18 cellular contexts compared by ENCODE assay signal in the genomic region with DNA sequence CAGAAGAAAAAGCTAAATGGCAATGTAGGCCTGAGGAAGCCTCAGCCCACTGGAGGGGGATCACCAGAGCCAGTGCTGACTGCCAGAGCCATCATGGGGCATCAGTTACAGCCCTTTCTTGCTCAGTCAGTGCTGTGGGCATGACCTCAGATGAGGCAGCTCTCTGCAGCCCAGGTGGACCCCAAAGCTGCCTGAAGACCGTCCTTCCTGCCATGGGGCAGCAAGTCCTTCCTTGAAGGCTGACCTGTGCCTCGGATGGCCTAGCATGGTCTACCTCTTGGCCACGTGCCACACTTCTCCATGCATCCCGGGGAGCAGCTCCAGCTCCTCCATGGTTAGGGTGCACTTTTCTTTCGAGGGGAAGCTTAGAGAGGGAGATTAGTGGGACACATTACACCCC.
DNase-seq lines count a peak whose midpoint lies in the region; ATAC-seq and TF ChIP-seq lines count a peak whose summit lies in the region.
"Had no signal": no experiment of that assay in that cellular context is flagged by ENCODE, and none has a peak within 500 bp of the region (broad histone marks: within the 10 kb centered on the region; RNA-seq: fewer than 3 reads in every experiment).

No MANE protein-coding gene starts in this region.

- H3K4me1 ChIP-seq in H9 (ENCODE audit: insufficient read depth, low read length) (no peaks in the 10 kb centered on the region; the same call in 1 of the 2 replicates), mesenchymal stem cell (ENCODE audit: control insufficient read depth, insufficient read depth, low read depth, low read length) (no peaks in the 10 kb centered on the region)
- H3K4me1 ChIP-seq: BLaER1 treated with 17β-estradiol and CSF1 and Interleukin-3, amounts not matched to agents 10 nM and 100 nM; Caco-2 had no signal

- H4K20me1 ChIP-seq in H9 (ENCODE audit: control insufficient read depth, insufficient read depth, insufficient read length), result no peaks in the 10 kb centered on the region
- H4K20me1 ChIP-seq: BLaER1 treated with 17β-estradiol and CSF1 and Interleukin-3, amounts not matched to agents 10 nM and 100 nM had no signal

- H2BK20ac ChIP-seq in H9 (ENCODE audit: low read depth, low read length, poor library complexity, severe bottlenecking), result no peak overlapping the region

- H2BK5ac ChIP-seq in H9 (ENCODE audit: insufficient read length, low read length) (no peak overlapping the region), mesenchymal stem cell (ENCODE audit: low read depth, low read length, poor library complexity, severe bottlenecking) (no peak overlapping the region)

- H3K27ac ChIP-seq in H9 (ENCODE audit: insufficient read length, low read depth, low read length) (no peak overlapping the region), mesenchymal stem cell (ENCODE audit: low read length, poor library complexity, severe bottlenecking) (no peak overlapping the region)
- H3K27ac ChIP-seq: 22Rv1; A549; BLaER1 treated with 17β-estradiol and CSF1 and Interleukin-3, amounts not matched to agents 10 nM and 100 nM; C4-2B had no signal

- H3K18ac ChIP-seq in H9 (ENCODE audit: insufficient read length, low read depth, low read length) (no peak overlapping the region), mesenchymal stem cell (ENCODE audit: low read depth in 1 of 2, low read length in 2 of 2) (peak overlapping the region; percentile 37 to 52)

- H2BK15ac ChIP-seq in H9 (ENCODE audit: low read depth, low read length) (no peak overlapping the region), mesenchymal stem cell (ENCODE audit: low read depth, poor library complexity, severe bottlenecking) (no peak overlapping the region)

- H4K5ac ChIP-seq in H9 (ENCODE audit: insufficient read length, low read depth, low read length), result no peak overlapping the region

- no peak overlapping the region for H3T11ph ChIP-seq in H9 (ENCODE audit: low read length)

- no peak overlapping the region for H3K27ac Mint-ChIP-seq in H9
- H3K27ac Mint-ChIP-seq: B cell; CD4-positive, alpha-beta T cell; CD8-positive, alpha-beta T cell had no signal

- no peak overlapping the region for H3K9ac ChIP-seq in H9 (ENCODE audit: extremely low read depth, insufficient read length, low read length)
- no peak overlapping the region for H3K9ac ChIP-seq in mesenchymal stem cell (ENCODE audit: low read length)
- H3K9ac ChIP-seq: BLaER1 treated with 17β-estradiol and CSF1 and Interleukin-3, amounts not matched to agents 10 nM and 100 nM had no signal

- no peak for TF ChIP-seq CTCF in H9 (conservative IDR thresholded peaks at IDR 0.05)

- peaks cover 0 to 4% (median 3%) of the 10 kb centered on the region in 3 experiments; a peak in 3 of 7 replicates for H3K36me3 Mint-ChIP-seq in H9 (ENCODE audit: insufficient read depth in 1 of 3, low read depth in 3 of 3)
- H3K36me3 Mint-ChIP-seq: CD8-positive, alpha-beta T cell had no signal

- no peak overlapping the region for H2BK120ac ChIP-seq in H9 (ENCODE audit: low read depth, low read length, poor library complexity, severe bottlenecking)
- H2BK120ac ChIP-seq in mesenchymal stem cell (ENCODE audit: low read depth, low read length), result no peak overlapping the region

- no peak overlapping the region for H3K4me3 ChIP-seq in mesenchymal stem cell (ENCODE audit: insufficient read depth in 1 of 2, low read depth in 1 of 2, low read length in 2 of 2)
- H3K4me3 ChIP-seq: A549; BLaER1 treated with 17β-estradiol and CSF1 and Interleukin-3, amounts not matched to agents 10 nM and 100 nM had no signal

- H4K91ac ChIP-seq in H9 (ENCODE audit: insufficient read length, low read depth, low read length), result no peak overlapping the region
- H4K91ac ChIP-seq in mesenchymal stem cell (ENCODE audit: low read length), result peak overlapping the region; percentile 70

- H3K27me3 ChIP-seq in H9 (ENCODE audit: insufficient read depth, low read length), result no peaks in the 10 kb centered on the region
- peaks cover 0 to 4% of the 10 kb centered on the region in 2 experiments for H3K27me3 ChIP-seq in mesenchymal stem cell (ENCODE audit: control insufficient read depth in 1 of 2, insufficient read depth in 1 of 2, low read length in 2 of 2)
- H3K27me3 ChIP-seq: BLaER1 treated with 17β-estradiol and CSF1 and Interleukin-3, amounts not matched to agents 10 nM and 100 nM had no signal

- H3K4ac ChIP-seq in H9 (ENCODE audit: low read depth, low read length) (no peak overlapping the region), mesenchymal stem cell (ENCODE audit: low read depth in 1 of 2, low read length in 2 of 2) (peak overlapping the region in 1 of 2 experiments; percentile 57)

- H3K9me3 Mint-ChIP-seq in H9, result peaks cover 4 to 6% of the 10 kb centered on the region in 2 experiments
- H3K9me3 Mint-ChIP-seq: CD4-positive, alpha-beta T cell; CD8-positive, alpha-beta T cell had no signal

- H3K9me3 ChIP-seq in H9 (ENCODE audit: control insufficient read depth, low read depth, low read length), result no peaks in the 10 kb centered on the region
- H3K9me3 ChIP-seq in mesenchymal stem cell (ENCODE audit: control insufficient read depth, low read length), result no peaks in the 10 kb centered on the region
- H3K9me3 ChIP-seq: A549, Caco-2 had no signal

- H3K4me3 Mint-ChIP-seq in H9, result no peak overlapping the region
- H3K4me3 Mint-ChIP-seq: B cell; CD4-positive, alpha-beta T cell; CD8-positive, alpha-beta T cell had no signal

- WGBS in H9 (ENCODE audit: extremely low coverage, insufficient read length, low lambda C conversion rate), result no CpG with 5 or more reads among the region's 5 CpGs
- 84% methylated on average over 5 of the region's 5 CpGs for WGBS in mesenchymal stem cell

- H3K4me2 ChIP-seq in H9 (ENCODE audit: insufficient read depth, insufficient read length, low read length) (no peak overlapping the region), mesenchymal stem cell (ENCODE audit: low read length, poor library complexity, severe bottlenecking) (no peak overlapping the region)
- H3K4me2 ChIP-seq: A549; BLaER1 treated with 17β-estradiol and CSF1 and Interleukin-3, amounts not matched to agents 10 nM and 100 nM had no signal

- H3K14ac ChIP-seq in H9 (ENCODE audit: insufficient read depth, low read length) (peak overlapping the region; percentile 33; the same call in 1 of the 2 replicates), mesenchymal stem cell (ENCODE audit: low read length in 2 of 2) (no peak overlapping the region)

- DNase-seq in H9 (no peak), mesenchymal stem cell (no peak), posterior vena cava (ENCODE audit: low spot score) (peak; percentile 58), left lobe of liver (ENCODE audit: low spot score) (no peak)
- DNase-seq: AML-193; Caco-2; Calu3; CD4-positive, alpha-beta T cell; CD8-positive, alpha-beta T cell; DMS79 treated with DMSO at 0.1 percent for 48 hours; GF-D8 had no signal

- ATAC-seq in left lobe of liver (no peak), GM18873 (IDR thresholded peaks at IDR 0.05; ENCODE audit: low FRiP score, unreplicated experiment) (no peak), HG03442 (IDR thresholded peaks at IDR 0.05; ENCODE audit: unreplicated experiment) (no peak)
- ATAC-seq: A549; CD8-positive, alpha-beta T cell had no signal

- H3K79me1 ChIP-seq in H9 (ENCODE audit: insufficient read depth, low read depth, low read length, poor library complexity, severe bottlenecking) (no peaks in the 10 kb centered on the region), mesenchymal stem cell (replicated peaks; ENCODE audit: low read length, poor library complexity, severe bottlenecking) (no peaks in the 10 kb centered on the region)

- no peak overlapping the region for H2AK5ac ChIP-seq in H9 (ENCODE audit: insufficient read length, low read length)
- no peak overlapping the region for H2AK5ac ChIP-seq in mesenchymal stem cell (ENCODE audit: low read length, severe bottlenecking)

- H3K23ac ChIP-seq in H9 (ENCODE audit: insufficient read length, low read depth, low read length), result no peak overlapping the region
- H3K23ac ChIP-seq in mesenchymal stem cell (ENCODE audit: low read length in 2 of 2), result no peak overlapping the region

- H4K8ac ChIP-seq in H9 (replicated peaks; ENCODE audit: insufficient read length, low read depth, low read length) (no peak overlapping the region), mesenchymal stem cell (ENCODE audit: low read length) (peak overlapping the region; percentile 19)

- H2BK12ac ChIP-seq in H9 (ENCODE audit: insufficient read length, low read depth, low read length) (no peak overlapping the region), mesenchymal stem cell (ENCODE audit: low read length in 2 of 2) (peak overlapping the region; percentile 17 to 78)

- no peaks in the 10 kb centered on the region for H3K79me2 ChIP-seq in H9 (ENCODE audit: insufficient read depth, low read length)

- no peaks in the 10 kb centered on the region for H3K27me3 Mint-ChIP-seq in H9 (ENCODE audit: low read depth)
- H3K27me3 Mint-ChIP-seq: CD4-positive, alpha-beta T cell had no signal

- H3K4me1 Mint-ChIP-seq in H9, result peaks cover 13 to 15% of the 10 kb centered on the region in 2 experiments
- H3K4me1 Mint-ChIP-seq: B cell had no signal

- intact Hi-C loops in posterior vena cava (cut with DNase I), result no loop called here

- H3K23me2 ChIP-seq in H9 (ENCODE audit: insufficient read length, low read depth, low read length, poor library complexity, severe bottlenecking), result no peaks in the 10 kb centered on the region

- H2AFZ ChIP-seq in H9 (ENCODE audit: low read length) (no peak overlapping the region), mesenchymal stem cell (ENCODE audit: low read depth, low read length) (no peak overlapping the region)

- no peak overlapping the region for H3K56ac ChIP-seq in H9 (ENCODE audit: insufficient read length, low read depth, low read length)

- no peaks in the 10 kb centered on the region for H3K36me3 ChIP-seq in mesenchymal stem cell (ENCODE audit: control insufficient read depth in 1 of 2, insufficient read depth in 2 of 2, low read depth in 1 of 2, low read length in 2 of 2)
- H3K36me3 ChIP-seq: BLaER1 treated with 17β-estradiol and CSF1 and Interleukin-3, amounts not matched to agents 10 nM and 100 nM had no signal
